In genomic region chr20:34955232-34956040, GRCh38 we compare ENCODE assay signal across 8 cellular contexts. TPM values are rescaled to one million over a fixed set of nuclear protein-coding genes. Genes with fewer than 3 reads are reported as not detected.
A peak's percentile ranks its signal among the peaks of the same experiment; 100 is the strongest.
DNase-seq lines count a peak whose midpoint lies in the region; ATAC-seq and TF ChIP-seq lines count a peak whose summit lies in the region.

Gene GSS (minus strand): TSS chr20:34955806. CDS start chr20:34951852, 3,954 bp downstream.
Gene MYH7B (plus strand): TSS chr20:34955868. CDS start chr20:34978006, 22,138 bp downstream.

- dilution Hi-C loops in IMR-90 (cut with HindIII; ENCODE audit: low sequenced_read_pairs, unreplicated experiment): no loop called here

- POLR2A ChIA-PET in IMR-90 (lab: Charles Lee; ENCODE audit: unreplicated experiment): interaction anchor here (1.0 kb wide), 1 partner anchor 68 kb away, joined by 3 read pairs; no protein-coding TSS in a partner anchor

- peak within 1 kb of the TSS; percentile 94 for H4K91ac ChIP-seq in IMR-90 (ENCODE audit: insufficient read depth, low read depth, low read length)

- peak within 1 kb of the TSS; percentile 87; the same call in 2 of the 3 replicates for H2BK15ac ChIP-seq in IMR-90 (ENCODE audit: low read depth, low read length)

- H4K20me1 ChIP-seq in IMR-90 (ENCODE audit: insufficient read depth, low read length) (no peaks in the 10 kb centered on the region), OCI-LY3 (ENCODE audit: insufficient read depth, low read length) (no peaks in the 10 kb centered on the region)

- in situ Hi-C loops in IMR-90 (cut with MboI; ENCODE audit: low sequenced_read_pairs): loop anchor here (5.0 kb wide), 1 partner anchor 83 kb away; the partner anchor contains the start of gene GGT7

- H2AK5ac ChIP-seq in IMR-90 (ENCODE audit: low read depth, low read length): peak within 1 kb of the TSS; percentile 79

- H3K36me3 ChIP-seq in IMR-90 (ENCODE audit: control insufficient read depth, insufficient read depth, low read length) (no peaks in the 10 kb centered on the region), OCI-LY3 (replicated peaks; ENCODE audit: low read depth, low read length) (no peaks in the 10 kb centered on the region)

- peak within 1 kb of the TSS; percentile 85 for H3K23ac ChIP-seq in IMR-90 (ENCODE audit: low read depth, low read length)

- H3K79me2 ChIP-seq in OCI-LY3 (ENCODE audit: low read length): peaks cover 7% of the 10 kb centered on the region

- H2AFZ ChIP-seq in IMR-90 (replicated peaks; ENCODE audit: low read length, poor library complexity) (peak within 1 kb of the TSS; percentile 91), OCI-LY3 (ENCODE audit: low read depth, low read length) (peak within 1 kb of the TSS; percentile 78)

- H3K27ac ChIP-seq in IMR-90 (ENCODE audit: insufficient read depth, low read length) (peak within 1 kb of the TSS; percentile 88), OCI-LY3 (ENCODE audit: low read length) (peak within 1 kb of the TSS; percentile 61)

- H2BK120ac ChIP-seq in IMR-90 (ENCODE audit: low read depth, low read length): peak within 1 kb of the TSS; percentile 84

- CTCF ChIA-PET in IMR-90 (lab: Yijun Ruan, JAX): interaction anchor here (2.6 kb wide), 1 partner anchor 82 kb away, joined by 19 read pairs; the partner anchor contains the start of gene GGT7

- H3K4me1 ChIP-seq in IMR-90 (ENCODE audit: control insufficient read depth, insufficient read depth, low read length): peaks cover 4% of the 10 kb centered on the region
- H3K4me1 ChIP-seq in OCI-LY3 (ENCODE audit: low read length): peaks cover 11% of the 10 kb centered on the region
- peaks cover 16% of the 10 kb centered on the region for H3K4me1 ChIP-seq in mononuclear cell (ENCODE audit: insufficient read depth, low read length)

- peak; percentile 91 for TF ChIP-seq POLR2A in IMR-90 (IDR thresholded peaks at IDR 0.05; ENCODE audit: low read depth, low read length)

- TF ChIP-seq CTCF in IMR-90 (conservative IDR thresholded peaks at IDR 0.05; ENCODE audit: low read depth, low read length) (peak; percentile 56), OCI-LY3 (IDR thresholded peaks at IDR 0.05; ENCODE audit: low read depth, low read length) (peak; percentile 70), epithelial cell of esophagus (IDR thresholded peaks at IDR 0.05; ENCODE audit: insufficient read depth, low read depth, low read length, missing control alignments) (peak; percentile 41)

- H3K4me3 ChIP-seq in IMR-90 (ENCODE audit: insufficient read depth, low read depth, low read length) (peak within 1 kb of the TSS; percentile 62), OCI-LY3 (ENCODE audit: low read length) (peak within 1 kb of the TSS; percentile 77), epithelial cell of esophagus (ENCODE audit: low read length) (peak within 1 kb of the TSS; percentile 86), mononuclear cell (ENCODE audit: low read length) (peak within 1 kb of the TSS; percentile 66)

- peak; percentile 90 for ATAC-seq in GM21528 (IDR thresholded peaks at IDR 0.05; ENCODE audit: low FRiP score, unreplicated experiment)
- peak; percentile 96 for ATAC-seq in IMR-90 (ENCODE audit: low read depth)

- H3K27me3 ChIP-seq in IMR-90 (ENCODE audit: control insufficient read depth, insufficient read depth, low read length) (no peaks in the 10 kb centered on the region), OCI-LY3 (ENCODE audit: low read depth, low read length) (no peaks in the 10 kb centered on the region), mononuclear cell (ENCODE audit: insufficient read depth, low read length) (no peaks in the 10 kb centered on the region)

- H2AK9ac ChIP-seq in IMR-90 (replicated peaks; ENCODE audit: low read depth, low read length, poor library complexity): peak within 1 kb of the TSS; percentile 99

- peak within 1 kb of the TSS; percentile 95 for H3K4ac ChIP-seq in IMR-90 (ENCODE audit: low read depth, low read length)

- peaks cover 9% of the 10 kb centered on the region for H3K9me1 ChIP-seq in IMR-90 (ENCODE audit: insufficient read depth, low read length)

- H3K18ac ChIP-seq in IMR-90 (ENCODE audit: low read depth, low read length): peak within 1 kb of the TSS; percentile 79

- no peaks in the 10 kb centered on the region for H3K9me3 ChIP-seq in IMR-90 (ENCODE audit: control insufficient read depth, insufficient read depth, low read length)
- no peaks in the 10 kb centered on the region for H3K9me3 ChIP-seq in OCI-LY3 (ENCODE audit: insufficient read depth, low read length)
- H3K9me3 ChIP-seq in mononuclear cell (ENCODE audit: low read depth, low read length): no peaks in the 10 kb centered on the region

- 0% methylated on average over 29 of the region's 62 CpGs; no CpG with 5 or more reads in 1 of the 2 experiments for WGBS in IMR-90 (ENCODE audit: extremely low coverage in 2 of 2, insufficient read length in 1 of 2), 2 experiments

- peak; percentile 95 for DNase-seq in DMS153 (lab: John Stamatoyannopoulos, UW)
- peak; percentile 93 for DNase-seq in IMR-90
- peak; percentile 98 for DNase-seq in activated T-cell treated with anti-CD3 and anti-CD28 coated beads for 4 hours
- peak; percentile 95 for DNase-seq in epithelial cell of esophagus (ENCODE audit: low read depth)
- peak; percentile 98 to 99 for DNase-seq in stimulated activated CD8-positive, alpha-beta memory T cell treated with anti-CD3 and anti-CD28 coated beads, Interleukin-2, amount 100 ng/mL, for 48 hours (ENCODE audit: low read depth in 2 of 2)

- H2BK5ac ChIP-seq in IMR-90 (ENCODE audit: low read depth, low read length, poor library complexity, severe bottlenecking): peak within 1 kb of the TSS; percentile 82

- H2BK20ac ChIP-seq in IMR-90 (ENCODE audit: low read depth, low read length): peak within 1 kb of the TSS; percentile 73

- peak within 1 kb of the TSS; percentile 98 for H3K14ac ChIP-seq in IMR-90 (replicated peaks; ENCODE audit: low read depth, low read length)

- peak within 1 kb of the TSS; percentile 85 for H3K9ac ChIP-seq in IMR-90 (ENCODE audit: low read depth, low read length)
- peak within 1 kb of the TSS; percentile 81 for H3K9ac ChIP-seq in OCI-LY3 (ENCODE audit: low read length)

- intact Hi-C loops in IMR-90 (cut with micrococcal nuclease): loop anchor here (1.0 kb wide), 1 partner anchor 81 kb away; no protein-coding TSS in a partner anchor

- TF ChIP-seq RAD21 in IMR-90 (IDR thresholded peaks at IDR 0.05; ENCODE audit: low read length): peak; percentile 70

- peak within 1 kb of the TSS; percentile 86 for H4K5ac ChIP-seq in IMR-90 (ENCODE audit: low read depth, low read length)

- peak within 1 kb of the TSS; percentile 90 to 97 for H4K8ac ChIP-seq in IMR-90 (ENCODE audit: low read depth in 2 of 2, low read length in 2 of 2)

- H3K4me2 ChIP-seq in IMR-90 (ENCODE audit: low read depth, low read length) (peak within 1 kb of the TSS; percentile 89), OCI-LY3 (ENCODE audit: low read length) (peak within 1 kb of the TSS; percentile 74)

- peak within 1 kb of the TSS; percentile 96 for H3K56ac ChIP-seq in IMR-90 (ENCODE audit: extremely low read depth, insufficient read depth, low read length)

- peaks cover 13 to 36% of the 10 kb centered on the region in 2 experiments; a peak in 3 of 4 replicates for H3K79me1 ChIP-seq in IMR-90 (ENCODE audit: low read depth in 1 of 2, low read length in 2 of 2)

- no TSS peak for BruUV-seq in IMR-90 (replicated peaks; lab: Mats Ljungman, UMichigan)

TF ChIP-seq in IMR-90, 13 proteins besides CTCF, POLR2A, EP300 and RAD21:
- peak; percentile 71; the same call in 1 of the 2 replicates for TF ChIP-seq MAZ (IDR thresholded peaks at IDR 0.05; ENCODE audit: borderline replicate concordance, low read depth, low read length)
- TF ChIP-seq USF2 (IDR thresholded peaks at IDR 0.05; ENCODE audit: low read depth, low read length): no peak
- no peak for TF ChIP-seq RFX5 (IDR thresholded peaks at IDR 0.05; ENCODE audit: low read depth, low read length)
- TF ChIP-seq CHD1 (IDR thresholded peaks at IDR 0.05; ENCODE audit: low read depth, low read length): no peak
- no peak for TF ChIP-seq ELK1 (IDR thresholded peaks at IDR 0.05; ENCODE audit: borderline replicate concordance, low read depth, low read length)
- TF ChIP-seq CEBPB (IDR thresholded peaks at IDR 0.05; ENCODE audit: low read depth, low read length): no peak
- no peak for TF ChIP-seq MAFK (IDR thresholded peaks at IDR 0.05; ENCODE audit: low read depth, low read length)
- TF ChIP-seq RCOR1 (IDR thresholded peaks at IDR 0.05; ENCODE audit: insufficient replicate concordance, low read length): no peak
- TF ChIP-seq NFE2L2 (IDR thresholded peaks at IDR 0.05; ENCODE audit: low read depth, low read length): no peak
- TF ChIP-seq SMC3 (IDR thresholded peaks at IDR 0.05; ENCODE audit: low read depth, low read length): peak; percentile 77
- TF ChIP-seq BHLHE40 (IDR thresholded peaks at IDR 0.05; ENCODE audit: low read depth, low read length): peak; percentile 77
- no peak for TF ChIP-seq MXI1 (IDR thresholded peaks at IDR 0.05; ENCODE audit: borderline replicate concordance, low read depth, low read length)
- TF ChIP-seq FOS (IDR thresholded peaks at IDR 0.05; ENCODE audit: low read depth, low read length): peak; percentile 7; the same call in 1 of the 2 replicates

RNA-seq across cellular contexts. Expression of gene GSS, which starts in this region (rescaled TPM):
- total RNA-seq in IMR-90 (2012; rRNA removed): 70.5 and 90.0 TPM in 2 replicates
- 70.3 and 73.7 TPM in 2 replicates for polyA plus RNA-seq in IMR-90 (2012; rRNA removed)
- 64.9 and 72.0 TPM in 2 replicates for polyA plus RNA-seq in IMR-90 (2012; cell fraction: cytosol; rRNA removed)
- 217 and 248 TPM in 2 replicates for polyA plus RNA-seq in IMR-90 (2012; cell fraction: nucleus; rRNA removed; ENCODE audit: low replicate concordance)
- 17.2 TPM for total RNA-seq in mononuclear cell

RNA-seq across cellular contexts. Expression of gene MYH7B, which starts in this region (rescaled TPM):
- total RNA-seq in IMR-90 (2012; rRNA removed) (not detected in 2 replicates), mononuclear cell (under 0.01 TPM)
- polyA plus RNA-seq in IMR-90 (2012; rRNA removed): 0.09 and 0.10 TPM in 2 replicates
- polyA plus RNA-seq in IMR-90 (2012; cell fraction: cytosol; rRNA removed): 0.02 and 0.18 TPM in 2 replicates
- polyA plus RNA-seq in IMR-90 (2012; cell fraction: nucleus; rRNA removed; ENCODE audit: low replicate concordance): 0.53 and 1.1 TPM in 2 replicates

Comparison
In these comparisons a context has a peak if more than half of its experiments do, and no peak if none do; other contexts are left out.
1. Peak in every context shown above with its lines: DNase-seq, ATAC-seq, H3K4me3 ChIP-seq and H3K27ac ChIP-seq.